Comparison of ENCODE assay signal across 15 cellular contexts in genomic region chr7:135942614-135943013, GRCh38. TPM values are rescaled to one million over a fixed set of nuclear protein-coding genes. Genes with fewer than 3 reads are reported as not detected.
DNase-seq lines count a peak whose midpoint lies in the region; ATAC-seq, FAIRE-seq and TF ChIP-seq lines count a peak whose summit lies in the region.
"Had no signal": no experiment of that assay in that cellular context is flagged by ENCODE, and none has a peak within 500 bp of the region (broad histone marks: within the 10 kb centered on the region; RNA-seq: fewer than 3 reads in every experiment).

No MANE protein-coding gene starts in this region.

- intact Hi-C loops in mucosa of descending colon (cut with DNase I, micrococcal nuclease): no loop called here

- TF ChIP-seq POLR2A in H54 (IDR thresholded peaks at IDR 0.05; ENCODE audit: low read depth, low read length): no peak

- H3K36me3 ChIP-seq in mucosa of descending colon (ENCODE audit: low read depth): no peaks in the 10 kb centered on the region
- H3K36me3 ChIP-seq: gastrocnemius medialis, prostate gland had no signal

- TF ChIP-seq CTCF in mucosa of descending colon (IDR thresholded peaks at IDR 0.05): no peak

- H3K36me3 Mint-ChIP-seq in activated T-helper 17 cell treated with anti-CD3 and anti-CD28 coated beads, Interleukin-2, amount 50 U/mL, for 72 hours (ENCODE audit: low read depth): peaks cover 52% of the 10 kb centered on the region

- no peaks in the 10 kb centered on the region for H3K9me3 ChIP-seq in mucosa of descending colon
- H3K9me3 ChIP-seq: gastrocnemius medialis, prostate gland had no signal

- no peak overlapping the region for H3K4me3 ChIP-seq in mucosa of descending colon
- H3K4me3 ChIP-seq: gastrocnemius medialis, prostate gland had no signal

- H3K4me3 Mint-ChIP-seq in activated T-helper 17 cell treated with anti-CD3 and anti-CD28 coated beads, Interleukin-2, amount 50 U/mL, for 72 hours: no peak overlapping the region

- no peaks in the 10 kb centered on the region for H3K27me3 Mint-ChIP-seq in activated T-helper 17 cell treated with anti-CD3 and anti-CD28 coated beads, Interleukin-2, amount 50 U/mL, for 72 hours

- peak; percentile 87 for ATAC-seq in GM18519 (IDR thresholded peaks at IDR 0.05; ENCODE audit: low FRiP score, unreplicated experiment)
- peak; percentile 46 for ATAC-seq in GM21423 (IDR thresholded peaks at IDR 0.05; ENCODE audit: unreplicated experiment)
- peak; percentile 86 for ATAC-seq in HG03039 (IDR thresholded peaks at IDR 0.05; ENCODE audit: unreplicated experiment)
- peak; percentile 55 for ATAC-seq in activated T-helper 17 cell treated with anti-CD3 and anti-CD28 coated beads, Interleukin-2, amount 50 U/mL, for 72 hours (replicated peaks)
- ATAC-seq in mucosa of descending colon: no peak
- ATAC-seq: gastrocnemius medialis had no signal

- peaks cover 41% of the 10 kb centered on the region for H3K4me1 Mint-ChIP-seq in activated T-helper 17 cell treated with anti-CD3 and anti-CD28 coated beads, Interleukin-2, amount 50 U/mL, for 72 hours

- no peaks in the 10 kb centered on the region for H3K9me3 Mint-ChIP-seq in activated T-helper 17 cell treated with anti-CD3 and anti-CD28 coated beads, Interleukin-2, amount 50 U/mL, for 72 hours

- FAIRE-seq in H54 (lab: Jason Lieb, UNC): no peak

- DNase-seq in mucosa of descending colon (no peak), HT-29 (ENCODE audit: low spot score) (no peak), T-helper 2 cell (no peak), H54 (ENCODE audit: insufficient read length, low spot score) (no peak)
- DNase-seq: activated CD4-positive, alpha-beta T cell treated with anti-CD3 and anti-CD28 coated beads for 1 hour; activated effector memory CD4-positive, alpha-beta T cell treated with anti-CD3 and anti-CD28 coated beads, Interleukin-2, amount 50 U/mL, for 16 hours; cerebellar nuclear complex; gastrocnemius medialis; NCI-H2171; trophoblast cell had no signal

- no peaks in the 10 kb centered on the region for H3K4me1 ChIP-seq in mucosa of descending colon (ENCODE audit: low read depth)
- H3K4me1 ChIP-seq: prostate gland had no signal

- peak overlapping the region; percentile 28 for H3K27ac Mint-ChIP-seq in activated T-helper 17 cell treated with anti-CD3 and anti-CD28 coated beads, Interleukin-2, amount 50 U/mL, for 72 hours

RNA-seq across cellular contexts. Expression of gene MTPN, which starts 34.5 kb away (rescaled TPM):
- 100 to 1,000 TPM in 1 of 2 donors, 10 to 100 TPM in 1; 99.7 to 149 TPM for total RNA-seq in activated T-helper 17 cell treated with anti-CD3 and anti-CD28 coated beads, Interleukin-2, amount 50 U/mL, for 72 hours
- 10 to 100 TPM; 93.1 to 97.9 (median 97.0) TPM for total RNA-seq in mucosa of descending colon
- 67.9 and 74.3 TPM in 2 replicates for total RNA-seq in HT-29 (2014; rRNA removed; shearing (Covaris generic))
